Comparison of ENCODE assay signal across 8 cellular contexts in the genomic region with DNA sequence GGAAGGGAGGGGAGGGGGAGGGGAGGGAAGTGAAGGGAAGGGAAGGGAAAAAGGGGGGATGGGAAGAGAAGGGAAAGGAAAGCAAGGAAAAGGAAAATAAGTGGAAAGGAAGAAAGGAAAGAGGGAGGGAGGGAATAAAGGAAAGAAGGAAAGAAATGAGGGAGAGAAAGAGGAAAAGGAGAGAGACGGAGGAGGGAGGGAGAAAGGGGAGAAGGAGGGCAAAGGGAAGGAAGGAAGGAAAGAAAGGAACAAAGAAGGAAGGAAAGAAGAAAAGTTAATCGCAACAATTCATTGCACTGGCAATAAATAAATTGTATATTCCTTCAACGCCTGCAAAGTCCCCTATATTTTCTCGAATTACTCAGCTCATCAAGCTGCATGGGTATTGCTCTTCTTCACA. TPM values are rescaled to one million over a fixed set of nuclear protein-coding genes. Genes with fewer than 3 reads are reported as not detected.
"Had no signal": no experiment of that assay in that cellular context is flagged by ENCODE, and none has a peak within 500 bp of the region (broad histone marks: within the 10 kb centered on the region; RNA-seq: fewer than 3 reads in every experiment).

No MANE protein-coding gene starts in this region.

- DNase-seq: H9, HCEC 1CT had no signal

- H3K36me3 Mint-ChIP-seq: IgD-negative memory B cell had no signal

- H3K4me3 ChIP-seq: GM23338 had no signal

- H3K4me2 ChIP-seq: GM23338 had no signal

- ATAC-seq: GM23338 had no signal

- FAIRE-seq: H1, H54, HTR-8/SVneo had no signal

- H3K27ac Mint-ChIP-seq: GM23338, H9, IgD-negative memory B cell had no signal

- H3K9me3 Mint-ChIP-seq: IgD-negative memory B cell had no signal

- H3K4me3 Mint-ChIP-seq: H9 had no signal

RNA-seq across cellular contexts. Expression of gene VWC2, which starts 2.6 kb away (rescaled TPM):
- total RNA-seq: HT-29 had no signal
- polyA plus RNA-seq: IgD-negative memory B cell had no signal
